ENCODE assay signal across 6 cellular contexts in genomic region chr19:32832825-32833224, GRCh38. TPM values are rescaled to one million over a fixed set of nuclear protein-coding genes. Genes with fewer than 3 reads are reported as not detected.
"Had no signal": no experiment of that assay in that cellular context is flagged by ENCODE, and none has a peak within 500 bp of the region (broad histone marks: within the 10 kb centered on the region; RNA-seq: fewer than 3 reads in every experiment).

No MANE protein-coding gene starts in this region.

RNA-seq across cellular contexts. Expression of gene SLC7A9, which starts 36.7 kb away (rescaled TPM):
- total RNA-seq: LHCN-M2, MCF 10A, NCI-H460, OCI-LY7, RPMI7951, SJCRH30 had no signal
